In genomic region chr19:45470147-45471081, GRCh38 we compare ENCODE assay signal across 8 cellular contexts. TPM values are rescaled to one million over a fixed set of nuclear protein-coding genes. Genes with fewer than 3 reads are reported as not detected.
DNase-seq lines count a peak whose midpoint lies in the region; ATAC-seq and TF ChIP-seq lines count a peak whose summit lies in the region.

No MANE protein-coding gene starts in this region.

- H3K36me3 ChIP-seq in Karpas-422 (ENCODE audit: insufficient read depth, low read length) (no peaks in the 10 kb centered on the region), iPS-20b (ENCODE audit: insufficient read depth, low read depth, low read length) (no peaks in the 10 kb centered on the region), stomach smooth muscle (ENCODE audit: control insufficient read depth in 2 of 2, insufficient read depth in 2 of 2, low read length in 2 of 2) (peaks cover 0 to 24% of the 10 kb centered on the region in 2 donors)

- no peaks in the 10 kb centered on the region; the same call in 1 of the 2 replicates for H3K9me3 ChIP-seq in AG04450 (ENCODE audit: control insufficient read depth, insufficient read depth, low read length)
- no peaks in the 10 kb centered on the region for H3K9me3 ChIP-seq in Karpas-422 (ENCODE audit: low read length)
- H3K9me3 ChIP-seq in iPS-20b (ENCODE audit: insufficient read depth, low read depth, low read length) = no peaks in the 10 kb centered on the region
- no peaks in the 10 kb centered on the region for H3K9me3 ChIP-seq in stomach smooth muscle (ENCODE audit: control insufficient read depth in 2 of 2, low read length in 2 of 2)

- peak overlapping the region; percentile 87 for H3K9ac ChIP-seq in Karpas-422 (ENCODE audit: low read length)
- no peak overlapping the region for H3K9ac ChIP-seq in iPS-20b (ENCODE audit: low read depth, low read length)
- H3K9ac ChIP-seq in stomach smooth muscle (ENCODE audit: low read length in 2 of 2) = peak overlapping the region; percentile 91 to 94

- H3K9me2 ChIP-seq in Karpas-422 (replicated peaks; ENCODE audit: insufficient read depth, low read length) = no peaks in the 10 kb centered on the region

- H3K4me1 Mint-ChIP-seq in activated naive CD8-positive, alpha-beta T cell treated with anti-CD3 and anti-CD28 coated beads, Interleukin-2, amount 10 ng/mL, durations not matched to agents 7 days and 5 days = peaks cover 21% of the 10 kb centered on the region

- no peak overlapping the region for H2AFZ ChIP-seq in Karpas-422 (ENCODE audit: low read length)

- H3K4me3 Mint-ChIP-seq in activated naive CD8-positive, alpha-beta T cell treated with anti-CD3 and anti-CD28 coated beads, Interleukin-2, amount 10 ng/mL, durations not matched to agents 7 days and 5 days = peak overlapping the region; percentile 93

- TF ChIP-seq CTCF in AG04450 (IDR thresholded peaks at IDR 0.05; ENCODE audit: low read depth, low read length) = no peak

- peaks cover 42% of the 10 kb centered on the region for H3K27me3 Mint-ChIP-seq in activated naive CD8-positive, alpha-beta T cell treated with anti-CD3 and anti-CD28 coated beads, Interleukin-2, amount 10 ng/mL, durations not matched to agents 7 days and 5 days

- H3K4me1 ChIP-seq in Karpas-422 (ENCODE audit: low read length) (peaks cover 25% of the 10 kb centered on the region), iPS-20b (ENCODE audit: insufficient read depth, low read length) (no peaks in the 10 kb centered on the region), stomach smooth muscle (ENCODE audit: control insufficient read depth, insufficient read depth, low read length) (peaks cover 32% of the 10 kb centered on the region)

- H3K9me3 Mint-ChIP-seq in activated naive CD8-positive, alpha-beta T cell treated with anti-CD3 and anti-CD28 coated beads, Interleukin-2, amount 10 ng/mL, durations not matched to agents 7 days and 5 days = no peaks in the 10 kb centered on the region

- H3K4me2 ChIP-seq in Karpas-422 (ENCODE audit: low read depth, low read length, poor library complexity, severe bottlenecking) = peak overlapping the region; percentile 88

- POLR2A ChIA-PET in AG04450 (lab: Yijun Ruan, JAX) = interaction anchor here (1.4 to 2.8 kb wide), 2 partner anchors 8 to 15 kb away, joined by 15 to 22 read pairs; no protein-coding TSS in a partner anchor
- POLR2A ChIA-PET in activated naive CD8-positive, alpha-beta T cell treated with anti-CD3 and anti-CD28 coated beads, Interleukin-2, amount 10 ng/mL, durations not matched to agents 7 days and 5 days (lab: Charles Lee) = interaction anchor here (1.0 to 4.8 kb wide), 11 partner anchors 8 to 56 kb away, joined by 3 to 60 read pairs (median 5); no protein-coding TSS in a partner anchor

- no peaks in the 10 kb centered on the region for H3K36me3 Mint-ChIP-seq in activated naive CD8-positive, alpha-beta T cell treated with anti-CD3 and anti-CD28 coated beads, Interleukin-2, amount 10 ng/mL, durations not matched to agents 7 days and 5 days

- H3K27me3 ChIP-seq in AG04450 (ENCODE audit: control insufficient read depth, insufficient read depth, low read length) = no peaks in the 10 kb centered on the region
- H3K27me3 ChIP-seq in Karpas-422 (ENCODE audit: low read length) = no peaks in the 10 kb centered on the region
- H3K27me3 ChIP-seq in iPS-20b (ENCODE audit: insufficient read depth, low read length) = peaks cover 64% of the 10 kb centered on the region
- no peaks in the 10 kb centered on the region for H3K27me3 ChIP-seq in stomach smooth muscle (ENCODE audit: control insufficient read depth in 1 of 2, insufficient read depth in 2 of 2, low read length in 2 of 2)

- H3K27ac ChIP-seq in AG04450 (ENCODE audit: low read depth, low read length) = peak overlapping the region; percentile 94
- no peak overlapping the region for H3K27ac ChIP-seq in Karpas-422 (ENCODE audit: low read length)
- H3K27ac ChIP-seq in iPS-20b (ENCODE audit: low read length) = no peak overlapping the region
- H3K27ac ChIP-seq in stomach smooth muscle (ENCODE audit: low read length) = peak overlapping the region; percentile 96

- H3K27ac Mint-ChIP-seq in activated naive CD8-positive, alpha-beta T cell treated with anti-CD3 and anti-CD28 coated beads, Interleukin-2, amount 10 ng/mL, durations not matched to agents 7 days and 5 days = peak overlapping the region; percentile 97

- peak overlapping the region; percentile 96 for H3K4me3 ChIP-seq in AG04450 (ENCODE audit: low read depth, low read length)
- peak overlapping the region; percentile 88 for H3K4me3 ChIP-seq in Karpas-422 (ENCODE audit: low read length)
- H3K4me3 ChIP-seq in iPS-20b (ENCODE audit: low read length) = peak overlapping the region; percentile 97; the same call in 1 of the 2 replicates
- H3K4me3 ChIP-seq in stomach smooth muscle (ENCODE audit: low read length in 2 of 2) = peak overlapping the region; percentile 96 to 98

- DNase-seq in AG04450 (ENCODE audit: low read depth, low spot score) (no peak), Karpas-422 (no peak), SW 1271 (lab: John Stamatoyannopoulos, UW) (no peak), HuH-7 (ENCODE audit: low spot score) (no peak), NCI-H345 treated with DMSO at 0.1 percent for 48 hours (lab: John Stamatoyannopoulos, UW; ENCODE audit: unreplicated experiment) (no peak)
- DNase-seq in activated naive CD8-positive, alpha-beta T cell treated with anti-CD3 and anti-CD28 coated beads, Interleukin-2, amount 10 ng/mL, durations not matched to agents 7 days and 5 days = peak; percentile 60

- CTCF ChIA-PET in AG04450 (lab: Charles Lee) = interaction anchor here (0.5 to 5.0 kb wide), 4 partner anchors 8 to 31 kb away, joined by 4 to 36 read pairs (median 11); no protein-coding TSS in a partner anchor

- no peaks in the 10 kb centered on the region for H4K20me1 ChIP-seq in Karpas-422 (ENCODE audit: insufficient read depth, low read depth, low read length)

- H3K79me2 ChIP-seq in Karpas-422 (ENCODE audit: low read length) = 0 out of 2 replicates have a peak, but pooled peaks cover 7% of the 10 kb centered on the region

- ATAC-seq in activated naive CD8-positive, alpha-beta T cell treated with anti-CD3 and anti-CD28 coated beads, Interleukin-2, amount 10 ng/mL, durations not matched to agents 7 days and 5 days (ENCODE audit: low read depth) = peak; percentile 6

RNA-seq across cellular contexts. Expression of gene FOSB, which starts 2.6 kb away (rescaled TPM):
- 1.3 and 1.7 TPM in 2 replicates for polyA plus RNA-seq in AG04450 (2011; rRNA removed)
- polyA minus RNA-seq in AG04450 (2011; rRNA and poly(A)+ RNA removed) = 12.2 and 19.2 TPM in 2 replicates
- total RNA-seq in Karpas-422 (2014; rRNA removed; shearing (Covaris generic); ENCODE audit: low replicate concordance) = 2.5 and 4.0 TPM in 2 replicates
- 10 to 100 TPM; 68.7 to 69.4 TPM for total RNA-seq in activated naive CD8-positive, alpha-beta T cell treated with anti-CD3 and anti-CD28 coated beads, Interleukin-2, amount 10 ng/mL, durations not matched to agents 7 days and 5 days

RNA-seq across cellular contexts. Expression of gene RTN2, which starts 26.4 kb away (rescaled TPM):
- polyA plus RNA-seq in AG04450 (2011; rRNA removed) = 13.6 and 15.5 TPM in 2 replicates
- polyA minus RNA-seq in AG04450 (2011; rRNA and poly(A)+ RNA removed) = 9.9 and 17.8 TPM in 2 replicates
- 3.1 and 4.6 TPM in 2 replicates for total RNA-seq in Karpas-422 (2014; rRNA removed; shearing (Covaris generic); ENCODE audit: low replicate concordance)
- 1 to 10 TPM; 3.0 to 3.3 TPM for total RNA-seq in activated naive CD8-positive, alpha-beta T cell treated with anti-CD3 and anti-CD28 coated beads, Interleukin-2, amount 10 ng/mL, durations not matched to agents 7 days and 5 days

RNA-seq across cellular contexts. Expression of gene PPM1N, which starts 27.8 kb away (rescaled TPM):
- 1.5 and 1.8 TPM in 2 replicates for polyA plus RNA-seq in AG04450 (2011; rRNA removed)
- polyA minus RNA-seq in AG04450 (2011; rRNA and poly(A)+ RNA removed) = not detected in 2 replicates
- total RNA-seq in Karpas-422 (2014; rRNA removed; shearing (Covaris generic); ENCODE audit: low replicate concordance) = 0.71 and 8.0 TPM in 2 replicates
- total RNA-seq in activated naive CD8-positive, alpha-beta T cell treated with anti-CD3 and anti-CD28 coated beads, Interleukin-2, amount 10 ng/mL, durations not matched to agents 7 days and 5 days = 1 to 10 TPM; 5.8 to 6.1 TPM

RNA-seq across cellular contexts. Expression of gene VASP, which starts 36.9 kb away (rescaled TPM):
- polyA plus RNA-seq in AG04450 (2011; rRNA removed) = 49.6 and 60.8 TPM in 2 replicates
- 55.6 and 60.8 TPM in 2 replicates for polyA minus RNA-seq in AG04450 (2011; rRNA and poly(A)+ RNA removed)
- total RNA-seq in Karpas-422 (2014; rRNA removed; shearing (Covaris generic); ENCODE audit: low replicate concordance) = 77.9 and 97.9 TPM in 2 replicates
- 100 to 1,000 TPM; 166 to 180 TPM for total RNA-seq in activated naive CD8-positive, alpha-beta T cell treated with anti-CD3 and anti-CD28 coated beads, Interleukin-2, amount 10 ng/mL, durations not matched to agents 7 days and 5 days

RNA-seq across cellular contexts. Expression of gene ERCC1, which starts 46.7 kb away (rescaled TPM):
- 75.8 and 113 TPM in 2 replicates for polyA plus RNA-seq in AG04450 (2011; rRNA removed)
- 85.5 and 126 TPM in 2 replicates for polyA minus RNA-seq in AG04450 (2011; rRNA and poly(A)+ RNA removed)
- total RNA-seq in Karpas-422 (2014; rRNA removed; shearing (Covaris generic); ENCODE audit: low replicate concordance) = 121 and 175 TPM in 2 replicates
- total RNA-seq in activated naive CD8-positive, alpha-beta T cell treated with anti-CD3 and anti-CD28 coated beads, Interleukin-2, amount 10 ng/mL, durations not matched to agents 7 days and 5 days = 10 to 100 TPM; 63.1 to 63.3 TPM

Comparison
In these comparisons a context has a peak if more than half of its experiments do, and no peak if none do; other contexts are left out.
1. H3K27ac ChIP-seq: peak in AG04450 (single experiment) and stomach smooth muscle (single experiment); none in Karpas-422 (single experiment) and iPS-20b (single experiment).
2. RNA of gene FOSB, which starts 2.6 kb away (total RNA-seq): 68.7 to 69.4 TPM in activated naive CD8-positive, alpha-beta T cell treated with anti-CD3 and anti-CD28 coated beads, Interleukin-2, amount 10 ng/mL, durations not matched to agents 7 days and 5 days; 2.5 to 4.0 TPM in Karpas-422; every median in the first group is over 10 times any median in the second.
3. Peak in every context shown above with its lines, with median percentiles within 50 percentile points of each other: H3K4me3 ChIP-seq.